1 cellular context compared by ENCODE assay signal in the genomic region with DNA sequence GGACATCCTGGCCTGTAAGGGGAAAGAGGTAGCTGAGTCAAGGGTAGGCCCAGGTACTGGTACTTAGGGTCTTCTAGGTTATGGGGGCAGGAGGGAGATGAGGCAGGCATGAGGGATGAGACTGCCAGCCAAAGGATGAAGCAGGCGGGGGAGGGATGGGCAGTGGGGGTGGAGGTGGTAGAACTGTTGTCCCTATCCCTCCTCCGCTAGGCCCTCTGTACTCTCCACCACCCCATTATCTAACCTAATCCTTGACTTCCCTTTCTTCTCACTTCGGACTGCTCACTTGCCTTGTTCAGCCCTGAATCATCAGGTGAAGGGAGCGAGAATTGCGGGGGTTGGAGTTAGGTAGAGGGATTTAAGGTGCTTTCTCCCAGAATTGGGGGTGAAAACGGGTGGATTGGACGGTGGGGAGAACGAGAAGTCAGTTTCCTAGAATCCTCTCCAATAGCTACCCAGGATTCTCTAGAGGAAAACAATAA.
TF ChIP-seq lines count a peak whose summit lies in the region.

No MANE protein-coding gene starts in this region.

TF ChIP-seq in endothelial cell of umbilical vein, 7 proteins besides CTCF, POLR2A, EP300 and RAD21:
- TF ChIP-seq MYC (IDR thresholded peaks at IDR 0.05; ENCODE audit: low read depth, low read length) (no peak), GATA2 (IDR thresholded peaks at IDR 0.05; ENCODE audit: insufficient read depth, insufficient read length, low read depth, low read length) (no peak), EZH2 (IDR thresholded peaks at IDR 0.05; ENCODE audit: borderline replicate concordance, low read depth, low read length, severe bottlenecking) (no peak), FOS (IDR thresholded peaks at IDR 0.05; ENCODE audit: borderline replicate concordance, insufficient read depth, low read length) (no peak), POLR2AphosphoS5 (IDR thresholded peaks at IDR 0.05; ENCODE audit: insufficient read depth, low read depth, low read length) (no peak), JUN (IDR thresholded peaks at IDR 0.05; ENCODE audit: borderline replicate concordance, insufficient read depth, insufficient read length, low read depth) (no peak)
- TF ChIP-seq, protein P1, sequence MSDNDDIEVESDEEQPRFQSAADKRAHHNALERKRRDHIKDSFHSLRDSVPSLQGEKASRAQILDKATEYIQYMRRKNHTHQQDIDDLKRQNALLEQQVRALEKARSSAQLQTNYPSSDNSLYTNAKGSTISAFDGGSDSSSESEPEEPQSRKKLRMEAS (IDR thresholded peaks at IDR 0.05; ENCODE audit: insufficient read depth, insufficient read length) = no peak
TF ChIP-seq in endothelial cell of umbilical vein: peak in this region for 0.
